34 cellular contexts compared by ENCODE assay signal in genomic region chr4:172662113-172662512, GRCh38.
DNase-seq lines count a peak whose midpoint lies in the region; ATAC-seq, FAIRE-seq and TF ChIP-seq lines count a peak whose summit lies in the region.
"Had no signal": no experiment of that assay in that cellular context is flagged by ENCODE, and none has a peak within 500 bp of the region (broad histone marks: within the 10 kb centered on the region; RNA-seq: fewer than 3 reads in every experiment).

No MANE protein-coding gene starts in this region.

- no peak overlapping the region for H3K4ac ChIP-seq in IMR-90 (ENCODE audit: low read depth, low read length)

- no peak overlapping the region for H2BK15ac ChIP-seq in IMR-90 (ENCODE audit: low read depth, low read length)

- no peaks in the 10 kb centered on the region for H3K79me1 ChIP-seq in IMR-90 (ENCODE audit: low read depth in 1 of 2, low read length in 2 of 2)

- no peak overlapping the region for H3K23ac ChIP-seq in IMR-90 (ENCODE audit: low read depth, low read length)

- in situ Hi-C loops in HepG2 (cut with HindIII; ENCODE audit: extremely low pct_ligation_motif_present, low pct_unique_long_range_greater_than_20kb) (no loop called here), IMR-90 (cut with MboI; ENCODE audit: low sequenced_read_pairs) (no loop called here)

- H3K27me3 Mint-ChIP-seq in glutamatergic neuron (ENCODE audit: unreplicated experiment), result peaks cover 2% of the 10 kb centered on the region
- H3K27me3 Mint-ChIP-seq: B cell; CD4-positive, alpha-beta memory T cell; CD4-positive, alpha-beta T cell; CD4-positive, CD25-positive, alpha-beta regulatory T cell; CD8-positive, alpha-beta memory T cell had no signal

- dilution Hi-C loops in IMR-90 (cut with HindIII; ENCODE audit: low sequenced_read_pairs, unreplicated experiment), result no loop called here

- H3K27me3 ChIP-seq in HepG2 (ENCODE audit: control insufficient read depth in 1 of 2, insufficient read depth in 2 of 2, low read length in 2 of 2) (no peaks in the 10 kb centered on the region; a peak in 1 of 5 replicates), right lobe of liver (no peaks in the 10 kb centered on the region), IMR-90 (ENCODE audit: control insufficient read depth, insufficient read depth, low read length) (no peaks in the 10 kb centered on the region), right atrium auricular region (no peaks in the 10 kb centered on the region)
- H3K27me3 ChIP-seq: BE2C; BLaER1; BLaER1 treated with 17β-estradiol and CSF1 and Interleukin-3, amounts not matched to agents 10 nM and 100 nM had no signal

- TF ChIP-seq POLR2A in HepG2 (IDR thresholded peaks at IDR 0.05; ENCODE audit: insufficient read depth in 1 of 2, low read depth in 2 of 2, low read length in 2 of 2) (no peak), right lobe of liver (IDR thresholded peaks at IDR 0.05) (no peak), IMR-90 (IDR thresholded peaks at IDR 0.05; ENCODE audit: low read depth, low read length) (no peak)

- no peaks in the 10 kb centered on the region for H3K4me1 ChIP-seq in HepG2 (ENCODE audit: insufficient read depth, low read length)
- no peaks in the 10 kb centered on the region for H3K4me1 ChIP-seq in right lobe of liver
- no peaks in the 10 kb centered on the region for H3K4me1 ChIP-seq in IMR-90 (ENCODE audit: control insufficient read depth, insufficient read depth, low read length)
- no peaks in the 10 kb centered on the region for H3K4me1 ChIP-seq in right atrium auricular region
- H3K4me1 ChIP-seq: BE2C, BLaER1, Caco-2 had no signal

- peak overlapping the region; percentile 62 for H3K27ac Mint-ChIP-seq in glutamatergic neuron (ENCODE audit: unreplicated experiment)
- H3K27ac Mint-ChIP-seq: B cell; CD14-positive monocyte; CD4-positive, alpha-beta memory T cell; CD4-positive, alpha-beta T cell; CD4-positive, CD25-positive, alpha-beta regulatory T cell; CD8-positive, alpha-beta memory T cell; CD8-positive, alpha-beta T cell had no signal

- H3K27ac ChIP-seq in HepG2 (ENCODE audit: extremely low read length, insufficient read depth, low read length), result no peak overlapping the region
- no peak overlapping the region for H3K27ac ChIP-seq in right lobe of liver
- no peak overlapping the region for H3K27ac ChIP-seq in IMR-90 (ENCODE audit: insufficient read depth, low read length)
- no peak overlapping the region for H3K27ac ChIP-seq in right atrium auricular region
- H3K27ac ChIP-seq: 22Rv1; A549; BLaER1; BLaER1 treated with 17β-estradiol and CSF1 and Interleukin-3, amounts not matched to agents 10 nM and 100 nM; C4-2B had no signal

- BruUV-seq in HepG2 (replicated peaks; lab: Mats Ljungman, UMichigan) (no TSS peak), IMR-90 (replicated peaks; lab: Mats Ljungman, UMichigan) (no TSS peak)

- no peak overlapping the region for H2BK5ac ChIP-seq in IMR-90 (ENCODE audit: low read depth, low read length, poor library complexity, severe bottlenecking)

- H2BK20ac ChIP-seq in IMR-90 (ENCODE audit: low read depth, low read length), result no peak overlapping the region

- no peak overlapping the region for H3K14ac ChIP-seq in IMR-90 (replicated peaks; ENCODE audit: low read depth, low read length)

- TF ChIP-seq RAD21 in HepG2 (CRISPR knock-in tag; IDR thresholded peaks at IDR 0.05) (no peak), IMR-90 (IDR thresholded peaks at IDR 0.05; ENCODE audit: low read length) (no peak)

- POLR2A ChIA-PET in HepG2 (lab: Yijun Ruan, JAX) (no interaction called here), IMR-90 (lab: Charles Lee; ENCODE audit: unreplicated experiment) (no interaction called here)

- H3K79me2 ChIP-seq in HepG2 (ENCODE audit: insufficient read depth, low read length), result no peaks in the 10 kb centered on the region

- WGBS in HepG2 (ENCODE audit: low lambda C conversion rate), result 47% methylated on average over 3 of the region's 3 CpGs
- WGBS in right lobe of liver (ENCODE audit: insufficient coverage, low coverage, low lambda C conversion rate, missing lambda C conversion rate), result 66% methylated on average over 2 of the region's 3 CpGs
- no CpG with 5 or more reads among the region's 3 CpGs for WGBS in IMR-90 (ENCODE audit: extremely low coverage in 2 of 2, insufficient read length in 1 of 2), 2 experiments

- H2BK120ac ChIP-seq in IMR-90 (ENCODE audit: low read depth, low read length), result no peak overlapping the region

- H3K18ac ChIP-seq in IMR-90 (ENCODE audit: low read depth, low read length), result no peak overlapping the region

- H4K5ac ChIP-seq in IMR-90 (ENCODE audit: low read depth, low read length), result no peak overlapping the region

- H3K9me3 ChIP-seq in HepG2 (ENCODE audit: low read length), result peaks cover 38% of the 10 kb centered on the region
- no peaks in the 10 kb centered on the region for H3K9me3 ChIP-seq in right lobe of liver
- peaks cover 2% of the 10 kb centered on the region; the same call in 1 of the 2 replicates for H3K9me3 ChIP-seq in IMR-90 (ENCODE audit: control insufficient read depth, insufficient read depth, low read length)
- no peaks in the 10 kb centered on the region for H3K9me3 ChIP-seq in right atrium auricular region
- H3K9me3 ChIP-seq: A549, BE2C, BLaER1, Caco-2 had no signal

- H3K9me1 ChIP-seq in IMR-90 (ENCODE audit: insufficient read depth, low read length), result no peaks in the 10 kb centered on the region

- CTCF ChIA-PET in HepG2 (lab: Yijun Ruan, JAX; ENCODE audit: low intra/inter-chr PET ratio, low total read pairs), result no interaction called here
- CTCF ChIA-PET in IMR-90 (lab: Yijun Ruan, JAX), result interaction anchor here (1.0 to 1.1 kb wide), 2 partner anchors 11 to 18 kb away, joined by 4 read pairs; no protein-coding TSS in a partner anchor

- H3K4me2 ChIP-seq in HepG2 (ENCODE audit: low read depth, low read length) (no peak overlapping the region), IMR-90 (ENCODE audit: low read depth, low read length) (no peak overlapping the region)
- H3K4me2 ChIP-seq: A549; BLaER1; BLaER1 treated with 17β-estradiol and CSF1 and Interleukin-3, amounts not matched to agents 10 nM and 100 nM had no signal

- no peak overlapping the region for H4K91ac ChIP-seq in IMR-90 (ENCODE audit: insufficient read depth, low read depth, low read length)

- H3K9ac ChIP-seq in HepG2 (ENCODE audit: insufficient read depth, low read depth, low read length) (no peak overlapping the region), IMR-90 (ENCODE audit: low read depth, low read length) (no peak overlapping the region)
- H3K9ac ChIP-seq: BLaER1; BLaER1 treated with 17β-estradiol and CSF1 and Interleukin-3, amounts not matched to agents 10 nM and 100 nM had no signal

- FAIRE-seq in HepG2 (lab: Jason Lieb, UNC), result no peak
- FAIRE-seq: A204.1, A549, D721Med had no signal

- ATAC-seq in HepG2 (no peak), right lobe of liver (no peak), IMR-90 (ENCODE audit: low read depth) (no peak)
- ATAC-seq: A549; CD8-positive, alpha-beta T cell had no signal

- H3K9me3 Mint-ChIP-seq in glutamatergic neuron (ENCODE audit: unreplicated experiment), result no peaks in the 10 kb centered on the region
- H3K9me3 Mint-ChIP-seq: CD4-positive, alpha-beta T cell had no signal

- TF ChIP-seq EP300 in HepG2 (IDR thresholded peaks at IDR 0.05; ENCODE audit: low read depth in 2 of 2, low read length in 2 of 2), result no peak
- TF ChIP-seq EP300 in HepG2 (CRISPR knock-in tag; IDR thresholded peaks at IDR 0.05; ENCODE audit: borderline replicate concordance), result no peak

- no peak overlapping the region for H2AK5ac ChIP-seq in IMR-90 (ENCODE audit: low read depth, low read length)

- H3K4me3 Mint-ChIP-seq in glutamatergic neuron (ENCODE audit: unreplicated experiment), result no peak overlapping the region
- H3K4me3 Mint-ChIP-seq: B cell; CD14-positive monocyte; CD4-positive, alpha-beta memory T cell; CD4-positive, alpha-beta T cell; CD4-positive, CD25-positive, alpha-beta regulatory T cell; CD8-positive, alpha-beta memory T cell; CD8-positive, alpha-beta T cell had no signal

- no peak overlapping the region for H3K56ac ChIP-seq in IMR-90 (ENCODE audit: extremely low read depth, insufficient read depth, low read length)

- peaks cover 26% of the 10 kb centered on the region for H3K4me1 Mint-ChIP-seq in glutamatergic neuron (ENCODE audit: low read depth, unreplicated experiment)
- H3K4me1 Mint-ChIP-seq: B cell; CD4-positive, alpha-beta memory T cell; CD4-positive, CD25-positive, alpha-beta regulatory T cell; CD8-positive, alpha-beta memory T cell had no signal

- H3K4me3 ChIP-seq in HepG2 (replicated peaks in 1 of 3; ENCODE audit: insufficient read depth in 1 of 3, low read depth in 2 of 3, low read length in 3 of 3) (no peak overlapping the region), right lobe of liver (no peak overlapping the region), IMR-90 (ENCODE audit: insufficient read depth, low read depth, low read length) (no peak overlapping the region), right atrium auricular region (no peak overlapping the region)
- H3K4me3 ChIP-seq: A549; BLaER1; BLaER1 treated with 17β-estradiol and CSF1 and Interleukin-3, amounts not matched to agents 10 nM and 100 nM had no signal

- no peaks in the 10 kb centered on the region for H4K20me1 ChIP-seq in HepG2 (ENCODE audit: insufficient read depth, low read length)
- H4K20me1 ChIP-seq in IMR-90 (ENCODE audit: insufficient read depth, low read length), result no peaks in the 10 kb centered on the region
- H4K20me1 ChIP-seq: BLaER1; BLaER1 treated with 17β-estradiol and CSF1 and Interleukin-3, amounts not matched to agents 10 nM and 100 nM had no signal

- H2AFZ ChIP-seq in HepG2 (ENCODE audit: low read length) (no peak overlapping the region), IMR-90 (replicated peaks; ENCODE audit: low read length, poor library complexity) (no peak overlapping the region)

- no peak overlapping the region for H4K8ac ChIP-seq in IMR-90 (ENCODE audit: low read depth in 2 of 2, low read length in 2 of 2)

- DNase-seq in HepG2 (ENCODE audit: low spot score) (no peak), right lobe of liver (no peak), IMR-90 (no peak), glutamatergic neuron (no peak), right atrium auricular region (ENCODE audit: low spot score) (no peak), NOMO-1 treated with dmso at 0.1 percent for 144 hours (lab: John Stamatoyannopoulos, UW; ENCODE audit: unreplicated experiment) (no peak)
- DNase-seq: 8988T; ACHN; AML-193; BE2C; C1 segment of cervical spinal cord; Caco-2; Calu3; CD4-positive, alpha-beta memory T cell; CD4-positive, alpha-beta T cell; CD4-positive, CD25-positive, alpha-beta regulatory T cell; CD8-positive, alpha-beta memory T cell; CD8-positive, alpha-beta T cell; COR-L47; DMS 273 treated with DMSO at 0.1 percent for 48 hours; DMS153; DMS79; DMS79 treated with DMSO at 0.1 percent for 48 hours; DND-41; EL had no signal

- no peaks in the 10 kb centered on the region for H3K36me3 ChIP-seq in HepG2 (replicated peaks in 1 of 2; ENCODE audit: control insufficient read depth in 1 of 2, insufficient read depth in 2 of 2, low read length in 2 of 2)
- H3K36me3 ChIP-seq in right lobe of liver, result no peaks in the 10 kb centered on the region
- no peaks in the 10 kb centered on the region for H3K36me3 ChIP-seq in IMR-90 (ENCODE audit: control insufficient read depth, insufficient read depth, low read length)
- no peaks in the 10 kb centered on the region for H3K36me3 ChIP-seq in right atrium auricular region
- H3K36me3 ChIP-seq: BE2C; BLaER1; BLaER1 treated with 17β-estradiol and CSF1 and Interleukin-3, amounts not matched to agents 10 nM and 100 nM had no signal

- no peak overlapping the region for H2AK9ac ChIP-seq in IMR-90 (replicated peaks; ENCODE audit: low read depth, low read length, poor library complexity)

- H3K36me3 Mint-ChIP-seq in glutamatergic neuron (ENCODE audit: unreplicated experiment), result no peaks in the 10 kb centered on the region
- H3K36me3 Mint-ChIP-seq: CD14-positive monocyte; CD4-positive, CD25-positive, alpha-beta regulatory T cell; CD8-positive, alpha-beta memory T cell; CD8-positive, alpha-beta T cell had no signal

- intact Hi-C loops in HepG2 (cut with micrococcal nuclease; ENCODE audit: unreplicated experiment) (no loop called here), right lobe of liver (cut with DNase I) (no loop called here), IMR-90 (cut with micrococcal nuclease) (no loop called here)

- TF ChIP-seq CTCF in HepG2 (CRISPR knock-in tag; IDR thresholded peaks at IDR 0.05) (no peak), right lobe of liver (IDR thresholded peaks at IDR 0.05) (no peak), IMR-90 (conservative IDR thresholded peaks at IDR 0.05; ENCODE audit: low read depth, low read length) (no peak), glutamatergic neuron (IDR thresholded peaks at IDR 0.05; ENCODE audit: partially characterized antibody, unreplicated experiment) (no peak), right atrium auricular region (IDR thresholded peaks at IDR 0.05) (no peak)
